10 cellular contexts compared by ENCODE assay signal in the genomic region with DNA sequence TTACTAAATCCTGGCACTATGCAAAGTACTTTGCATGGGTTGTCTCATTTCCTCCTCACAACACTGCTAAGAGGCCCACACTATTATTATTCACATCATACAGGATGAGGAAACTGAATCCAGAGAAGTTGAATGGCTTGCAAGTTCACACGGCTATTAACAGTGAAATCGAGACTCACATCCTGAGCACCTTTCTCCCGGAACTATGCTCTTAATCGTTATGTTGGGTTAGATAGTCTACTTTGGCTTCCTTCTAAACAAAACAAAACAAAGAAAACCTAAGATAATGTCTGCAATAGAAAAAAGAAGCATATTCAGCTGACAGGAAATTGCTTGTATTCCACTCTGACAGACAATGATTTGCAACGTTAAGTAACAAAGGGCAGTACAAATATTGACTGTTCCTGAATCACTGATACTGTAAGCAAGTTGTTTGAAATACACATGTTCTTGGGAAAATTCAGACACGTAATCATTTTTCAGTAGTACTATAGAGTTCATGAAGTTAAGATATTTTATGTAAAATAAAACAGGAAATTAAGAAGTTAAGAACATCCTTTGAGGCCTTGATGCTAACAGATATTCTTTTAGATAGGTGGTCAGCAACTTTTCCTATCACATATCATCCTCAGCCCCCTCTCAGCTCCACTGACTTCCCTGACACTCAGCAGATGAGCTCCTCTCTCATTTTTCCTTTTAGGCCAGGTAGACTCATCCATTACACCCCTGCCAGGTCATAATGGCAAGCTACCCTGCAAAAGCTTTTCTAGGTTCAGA. TPM values are rescaled to one million over a fixed set of nuclear protein-coding genes. Genes with fewer than 3 reads are reported as not detected.
DNase-seq lines count a peak whose midpoint lies in the region; ATAC-seq, FAIRE-seq and TF ChIP-seq lines count a peak whose summit lies in the region.
"Had no signal": no experiment of that assay in that cellular context is flagged by ENCODE, and none has a peak within 500 bp of the region (broad histone marks: within the 10 kb centered on the region; RNA-seq: fewer than 3 reads in every experiment).

No MANE protein-coding gene starts in this region.

- peak overlapping the region; percentile 18 for H2AFZ ChIP-seq in hepatocyte

- no peak overlapping the region for H3K4me2 ChIP-seq in hepatocyte

- H3K27ac ChIP-seq in right cardiac atrium (ENCODE audit: low read length): peak overlapping the region; percentile 4
- H3K27ac ChIP-seq in hepatocyte: peak overlapping the region; percentile 81

- ATAC-seq in right cardiac atrium: peak; percentile 45 to 73
- no peak for ATAC-seq in Right ventricle myocardium inferior
- no peak for ATAC-seq in HG02588 (IDR thresholded peaks at IDR 0.05; ENCODE audit: unreplicated experiment)

- no peaks in the 10 kb centered on the region for H4K20me1 ChIP-seq in hepatocyte (ENCODE audit: insufficient read depth, poor library complexity, severe bottlenecking)

- TF ChIP-seq CTCF in hepatocyte (IDR thresholded peaks at IDR 0.05; ENCODE audit: poor library complexity): no peak

- H3K4me1 ChIP-seq in right cardiac atrium (ENCODE audit: control insufficient read depth, insufficient read depth, low read length): no peaks in the 10 kb centered on the region
- peaks cover 10% of the 10 kb centered on the region for H3K4me1 ChIP-seq in hepatocyte (ENCODE audit: insufficient read depth)

- H3K9me3 ChIP-seq in right cardiac atrium (ENCODE audit: control insufficient read depth, low read length) (no peaks in the 10 kb centered on the region), hepatocyte (ENCODE audit: low read depth) (no peaks in the 10 kb centered on the region)

- H3K4me3 ChIP-seq in right cardiac atrium (ENCODE audit: low read length) (no peak overlapping the region), hepatocyte (no peak overlapping the region)

- H3K27me3 ChIP-seq in right cardiac atrium (ENCODE audit: control insufficient read depth, insufficient read depth) (no peaks in the 10 kb centered on the region), hepatocyte (no peaks in the 10 kb centered on the region)

- FAIRE-seq in urothelium cell line (lab: Jason Lieb, UNC): peak; percentile 23

- DNase-seq in right cardiac atrium (no peak), Right ventricle myocardium inferior (ENCODE audit: missing footprints) (no peak), SHP77 (lab: John Stamatoyannopoulos, UW) (peak; percentile 50 to 65), hepatocyte (ENCODE audit: low spot score) (no peak), urothelium cell line (ENCODE audit: low spot score) (no peak), dedifferentiated amniotic fluid mesenchymal stem cell (ENCODE audit: extremely low spot score) (no peak)
- DNase-seq in stimulated activated CD8-positive, alpha-beta memory T cell treated with anti-CD3 and anti-CD28 coated beads, Interleukin-4, amount 100 ng/mL, for 48 hours: no peak
- DNase-seq: caudate nucleus, NCI-H446 had no signal

- 43% methylated on average over 6 of the region's 6 CpGs for WGBS in right cardiac atrium
- WGBS in hepatocyte (ENCODE audit: low lambda C conversion rate, missing lambda C conversion rate): 55% methylated on average over 6 of the region's 6 CpGs

- no peaks in the 10 kb centered on the region for H3K36me3 ChIP-seq in hepatocyte (replicated peaks; ENCODE audit: insufficient read depth, low read depth)

- intact Hi-C loops in right cardiac atrium (cut with DNase I) (no loop called here), Right ventricle myocardium inferior (cut with DNase I) (no loop called here)

- no peaks in the 10 kb centered on the region for H3K79me2 ChIP-seq in hepatocyte

- H3K9me2 ChIP-seq in hepatocyte (replicated peaks; ENCODE audit: insufficient read depth): no peaks in the 10 kb centered on the region

RNA-seq across cellular contexts. Expression of gene C2CD4B, which starts 40.7 kb away (rescaled TPM):
- total RNA-seq in right cardiac atrium (1 to 10 TPM; 1.4 to 2.4 (median 1.6) TPM), Right ventricle myocardium inferior (2.5 TPM), hepatocyte (1.0 and 2.0 TPM in 2 replicates)
- polyA plus RNA-seq in right cardiac atrium (2.8 TPM), hepatocyte (2.6 and 6.2 TPM in 2 replicates)

RNA-seq across cellular contexts. Expression of gene C2CD4A, which starts 57.6 kb away (rescaled TPM):
- not detected for total RNA-seq in right cardiac atrium
- polyA plus RNA-seq in right cardiac atrium: 0.02 TPM
- not detected for total RNA-seq in Right ventricle myocardium inferior
- 0.12 and 0.13 TPM in 2 replicates for total RNA-seq in hepatocyte
- polyA plus RNA-seq in hepatocyte: 0.57 and 0.60 TPM in 2 replicates

Comparison
In these comparisons a context has a peak if more than half of its experiments do, and no peak if none do; other contexts are left out.
1. ATAC-seq: peak in right cardiac atrium (2 of 2); none in Right ventricle myocardium inferior (single experiment) and HG02588 (single experiment).
2. DNase-seq: peak in SHP77 (2 of 2); none in right cardiac atrium (0 of 3), Right ventricle myocardium inferior (single experiment), hepatocyte (single experiment), urothelium cell line (single experiment), stimulated activated CD8-positive, alpha-beta memory T cell treated with anti-CD3 and anti-CD28 coated beads, Interleukin-4, amount 100 ng/mL, for 48 hours (single experiment) and dedifferentiated amniotic fluid mesenchymal stem cell (single experiment).